In the genomic region with DNA sequence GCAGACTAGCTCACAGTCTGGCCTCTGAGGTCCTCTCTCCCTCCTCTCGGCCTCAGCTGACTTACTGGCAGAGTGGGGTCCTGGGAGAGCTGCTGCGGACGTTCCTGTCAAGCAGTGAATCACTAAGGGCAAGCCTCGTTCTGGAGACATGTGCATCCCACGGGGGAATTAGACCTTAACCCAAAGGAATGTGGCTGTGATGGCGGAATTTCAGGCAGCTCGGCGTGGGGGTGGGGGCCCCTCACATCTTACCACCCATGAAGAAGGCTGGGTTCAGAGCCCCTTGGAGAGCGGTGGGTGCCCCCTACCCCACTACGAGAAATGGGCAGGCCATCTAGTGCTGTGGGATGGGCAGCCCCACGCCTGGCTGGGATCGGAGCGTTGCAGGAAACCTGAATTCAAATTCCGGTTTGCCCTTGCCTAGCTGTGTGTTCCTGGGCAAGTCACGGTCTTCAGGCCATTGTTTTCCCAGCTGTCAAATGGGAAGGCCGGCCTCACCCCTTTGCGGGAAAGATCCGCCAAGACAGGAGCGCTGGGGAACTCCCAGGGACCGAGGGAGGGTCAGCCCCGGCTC, we compare ENCODE assay signal across 8 cellular contexts. TPM values are rescaled to one million over a fixed set of nuclear protein-coding genes. Genes with fewer than 3 reads are reported as not detected.
A peak's percentile ranks its signal among the peaks of the same experiment; 100 is the strongest.
DNase-seq lines count a peak whose midpoint lies in the region; ATAC-seq and TF ChIP-seq lines count a peak whose summit lies in the region.

No MANE protein-coding gene starts in this region.

- TF ChIP-seq CTCF in Panc1 (IDR thresholded peaks at IDR 0.05), result no peak

- no peaks in the 10 kb centered on the region for H3K36me3 ChIP-seq in CD4-positive, alpha-beta memory T cell (ENCODE audit: insufficient read depth, low read length)
- H3K36me3 ChIP-seq in Panc1 (ENCODE audit: control insufficient read depth, insufficient read depth, low read length) (no peaks in the 10 kb centered on the region), neuron (ENCODE audit: insufficient read depth, low read length) (no peaks in the 10 kb centered on the region)

- H2AFZ ChIP-seq in neuron (ENCODE audit: low read depth, low read length), result no peak overlapping the region

- peaks cover 5% of the 10 kb centered on the region in 2 donors for H3K27me3 Mint-ChIP-seq in CD4-positive, alpha-beta memory T cell

- in situ Hi-C loops in Panc1 (cut with HindIII; ENCODE audit: low pct_unique_long_range_greater_than_20kb, low sequenced_read_pairs), result no loop called here

- CTCF ChIA-PET in CD4-positive, alpha-beta memory T cell (lab: Charles Lee; ENCODE audit: partially characterized antibody), result interaction anchor here (2.7 kb wide), 1 partner anchor 10 kb away, joined by 6 read pairs; no protein-coding TSS in a partner anchor
- CTCF ChIA-PET in Panc1 (lab: Charles Lee) (no interaction called here), HEK293T (lab: Yijun Ruan, JAX) (interaction anchor here (1.0 to 1.4 kb wide), 2 partner anchors 8 to 52 kb away, joined by 3 read pairs; no protein-coding TSS in a partner anchor)

- no peaks in the 10 kb centered on the region for H3K36me3 Mint-ChIP-seq in CD4-positive, alpha-beta memory T cell

- BruUV-seq in Panc1 (replicated peaks; lab: Mats Ljungman, UMichigan), result no TSS peak

- DNase-seq in CD4-positive, alpha-beta memory T cell, result no peak
- DNase-seq in Panc1 (ENCODE audit: low read depth, low spot score) (no peak), fibroblast of gingiva (ENCODE audit: low read depth) (peak; percentile 61), HEK293T (ENCODE audit: extremely low spot score) (no peak), mucosa of gallbladder (ENCODE audit: low spot score) (no peak), inferior parietal cortex (ENCODE audit: extremely low spot score) (no peak)

- H3K27me3 ChIP-seq in CD4-positive, alpha-beta memory T cell (ENCODE audit: insufficient read depth, low read length), result no peaks in the 10 kb centered on the region
- H3K27me3 ChIP-seq in Panc1 (ENCODE audit: control insufficient read depth, insufficient read depth, low read length) (peaks cover 8% of the 10 kb centered on the region), neuron (ENCODE audit: insufficient read depth, low read length) (peaks cover 72% of the 10 kb centered on the region)

- peak overlapping the region; percentile 73 to 82 (median 76) for H3K4me3 Mint-ChIP-seq in CD4-positive, alpha-beta memory T cell

- H3K9me3 ChIP-seq in CD4-positive, alpha-beta memory T cell (ENCODE audit: control insufficient read depth in 1 of 2, low read length in 2 of 2), result no peaks in the 10 kb centered on the region
- H3K9me3 ChIP-seq in Panc1 (ENCODE audit: control insufficient read depth, insufficient read depth, low read depth, low read length) (no peaks in the 10 kb centered on the region), neuron (ENCODE audit: low read length) (no peaks in the 10 kb centered on the region)

- H3K27ac ChIP-seq in CD4-positive, alpha-beta memory T cell (ENCODE audit: low read depth, low read length), result no peak overlapping the region
- H3K27ac ChIP-seq in Panc1 (ENCODE audit: low read length), result no peak overlapping the region

- ATAC-seq in Panc1 (peak; percentile 10), HG02642 (IDR thresholded peaks at IDR 0.05; ENCODE audit: poor library complexity, unreplicated experiment) (no peak)

- H3K4me1 Mint-ChIP-seq in CD4-positive, alpha-beta memory T cell, result peaks cover 15 to 63% (median 27%) of the 10 kb centered on the region in 4 donors

- no peaks in the 10 kb centered on the region for H3K9me3 Mint-ChIP-seq in CD4-positive, alpha-beta memory T cell

- H3K27ac Mint-ChIP-seq in CD4-positive, alpha-beta memory T cell, result peak overlapping the region in 2 of 7 donors; percentile 39 to 46

- intact Hi-C loops in CD4-positive, alpha-beta memory T cell (cut with micrococcal nuclease), result no loop called here
- intact Hi-C loops in Panc1 (cut with micrococcal nuclease; ENCODE audit: unreplicated experiment), result no loop called here

- H3K4me1 ChIP-seq in CD4-positive, alpha-beta memory T cell (ENCODE audit: insufficient read depth, low read length), result peaks cover 41% of the 10 kb centered on the region
- H3K4me1 ChIP-seq in Panc1 (ENCODE audit: control insufficient read depth, insufficient read depth, low read length) (peaks cover 3% of the 10 kb centered on the region; the same call in 1 of the 2 replicates), neuron (ENCODE audit: insufficient read depth, low read length) (peaks cover 6% of the 10 kb centered on the region)

- H3K4me3 ChIP-seq in CD4-positive, alpha-beta memory T cell (ENCODE audit: low read length in 2 of 2), result peak overlapping the region in 1 of 2 donors; percentile 29
- H3K4me3 ChIP-seq in Panc1 (ENCODE audit: low read depth in 2 of 2, low read length in 2 of 2), result peak overlapping the region; percentile 38 to 50
- peak overlapping the region; percentile 35 for H3K4me3 ChIP-seq in neuron (ENCODE audit: low read length)

- POLR2A ChIA-PET in CD4-positive, alpha-beta memory T cell (lab: Charles Lee; ENCODE audit: partially characterized antibody), result no interaction called here
- POLR2A ChIA-PET in Panc1 (lab: Charles Lee), result interaction anchor here (0.5 kb wide), 1 partner anchor 196 kb away, joined by 3 read pairs; no protein-coding TSS in a partner anchor
- POLR2A ChIA-PET in HEK293T (lab: Yijun Ruan, JAX), result no interaction called here

TF ChIP-seq in HEK293T, 16 proteins besides CTCF, POLR2A, EP300 and RAD21:
- TF ChIP-seq SUZ12 (IDR thresholded peaks at IDR 0.05), result no peak
- no peak for TF ChIP-seq HDGF (IDR thresholded peaks at IDR 0.05; ENCODE audit: borderline replicate concordance)
- TF ChIP-seq CTBP1 (IDR thresholded peaks at IDR 0.05; ENCODE audit: borderline replicate concordance), result no peak
- TF ChIP-seq, protein P1, sequence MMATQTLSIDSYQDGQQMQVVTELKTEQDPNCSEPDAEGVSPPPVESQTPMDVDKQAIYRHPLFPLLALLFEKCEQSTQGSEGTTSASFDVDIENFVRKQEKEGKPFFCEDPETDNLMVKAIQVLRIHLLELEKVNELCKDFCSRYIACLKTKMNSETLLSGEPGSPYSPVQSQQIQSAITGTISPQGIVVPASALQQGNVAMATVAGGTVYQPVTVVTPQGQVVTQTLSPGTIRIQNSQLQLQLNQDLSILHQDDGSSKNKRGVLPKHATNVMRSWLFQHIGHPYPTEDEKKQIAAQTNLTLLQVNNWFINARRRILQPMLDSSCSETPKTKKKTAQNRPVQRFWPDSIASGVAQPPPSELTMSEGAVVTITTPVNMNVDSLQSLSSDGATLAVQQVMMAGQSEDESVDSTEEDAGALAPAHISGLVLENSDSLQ (IDR thresholded peaks at IDR 0.05), result no peak
- no peak for TF ChIP-seq FOXA1 (IDR thresholded peaks at IDR 0.05)
- TF ChIP-seq ZNF384 (IDR thresholded peaks at IDR 0.05), result no peak
- no peak for TF ChIP-seq NFRKB (IDR thresholded peaks at IDR 0.05)
- TF ChIP-seq TARDBP (IDR thresholded peaks at IDR 0.05), result no peak
- no peak for TF ChIP-seq BHLHE40 (IDR thresholded peaks at IDR 0.05; ENCODE audit: borderline replicate concordance)
- no peak for TF ChIP-seq L3MBTL2 (conservative IDR thresholded peaks at IDR 0.05)
- TF ChIP-seq FOXM1 (IDR thresholded peaks at IDR 0.05; ENCODE audit: borderline replicate concordance), result no peak
- TF ChIP-seq LEF1 (IDR thresholded peaks at IDR 0.05; ENCODE audit: borderline replicate concordance), result no peak
- TF ChIP-seq FOXK2 (IDR thresholded peaks at IDR 0.05), result no peak
- TF ChIP-seq ELF4 (IDR thresholded peaks at IDR 0.05), result no peak
- TF ChIP-seq SP1 (IDR thresholded peaks at IDR 0.05), result no peak
- no peak for TF ChIP-seq ARNT (IDR thresholded peaks at IDR 0.05)

RNA-seq across cellular contexts. Expression of a gene that starts 0.6 kb away (rescaled TPM):
- under 1 TPM; 0.38 to 0.53 TPM for total RNA-seq in CD4-positive, alpha-beta memory T cell
- under 1 TPM in 1 of 2 donors, not detected in 1; 0.56 TPM for polyA plus RNA-seq in CD4-positive, alpha-beta memory T cell
- total RNA-seq in Panc1 (2021; ENCODE audit: unreplicated experiment) (0.15 TPM), mucosa of gallbladder (33.2 TPM)
- 0.08 TPM for polyA plus RNA-seq in Panc1 (2012; ENCODE audit: insufficient read length)

Comparison
In these comparisons a context has a peak if more than half of its experiments do, and no peak if none do; other contexts are left out.
1. RNA of a gene that starts 0.6 kb away (total RNA-seq): 33.2 TPM in mucosa of gallbladder (single experiment); 0.38 to 0.53 TPM in CD4-positive, alpha-beta memory T cell and 0.15 TPM in Panc1 (single experiment); every median in the first group is over 10 times any median in the second.